ENCODE assay signal across 9 cellular contexts in genomic region chr13:106796280-106797047, GRCh38.
DNase-seq lines count a peak whose midpoint lies in the region; ATAC-seq and TF ChIP-seq lines count a peak whose summit lies in the region.
"Had no signal": no experiment of that assay in that cellular context is flagged by ENCODE, and none has a peak within 500 bp of the region (broad histone marks: within the 10 kb centered on the region; RNA-seq: fewer than 3 reads in every experiment).

No MANE protein-coding gene starts in this region.

- H3K9me3 ChIP-seq in iPS-15b (ENCODE audit: control insufficient read depth, insufficient read depth, low read length), result no peaks in the 10 kb centered on the region

- peaks cover 10% of the 10 kb centered on the region for H3K4me1 Mint-ChIP-seq in CD14-positive monocyte
- peaks cover 6% of the 10 kb centered on the region for H3K4me1 Mint-ChIP-seq in MCF 10A (ENCODE audit: insufficient read depth, unreplicated experiment)

- no peak overlapping the region for H3K9ac ChIP-seq in iPS-15b (ENCODE audit: low read depth, low read length)

- CTCF ChIA-PET in MCF 10A (lab: Yijun Ruan, JAX), result no interaction called here

- DNase-seq in CD14-positive monocyte (ENCODE audit: low spot score) (no peak), NCI-H69 (lab: John Stamatoyannopoulos, UW) (peak; percentile 86), NCI-H526 treated with DMSO at 0.1 percent for 48 hours (lab: John Stamatoyannopoulos, UW) (no peak), inferior parietal cortex (ENCODE audit: extremely low spot score) (no peak), MCF 10A (ENCODE audit: unreplicated experiment) (no peak), OCI-M2 (lab: John Stamatoyannopoulos, UW; ENCODE audit: unreplicated experiment) (no peak)

- peaks cover 0 to 7% (median 1%) of the 10 kb centered on the region in 7 donors for H3K9me3 Mint-ChIP-seq in CD14-positive monocyte
- H3K9me3 Mint-ChIP-seq in MCF 10A (ENCODE audit: unreplicated experiment), result no peaks in the 10 kb centered on the region

- intact Hi-C loops in CD14-positive monocyte (cut with micrococcal nuclease), result no loop called here
- intact Hi-C loops in MCF 10A (cut with micrococcal nuclease), result no loop called here

- ATAC-seq in GM19397 (IDR thresholded peaks at IDR 0.05; ENCODE audit: unreplicated experiment), result peak; percentile 59
- ATAC-seq: esophagus mucosa had no signal

- H3K4me3 Mint-ChIP-seq in CD14-positive monocyte (peak overlapping the region; percentile 56 to 70), MCF 10A (ENCODE audit: unreplicated experiment) (no peak overlapping the region)

- POLR2A ChIA-PET in MCF 10A (lab: Yijun Ruan, JAX), result no interaction called here

- H3K27me3 Mint-ChIP-seq in CD14-positive monocyte (ENCODE audit: low read depth in 3 of 3) (peaks cover 0 to 4% (median 0%) of the 10 kb centered on the region in 3 donors), MCF 10A (ENCODE audit: insufficient read depth, unreplicated experiment) (no peaks in the 10 kb centered on the region)

- H3K4me1 ChIP-seq in iPS-15b (ENCODE audit: control insufficient read depth, insufficient read depth, low read length), result peaks cover 12% of the 10 kb centered on the region

- H3K4me3 ChIP-seq in iPS-15b (ENCODE audit: low read depth, low read length), result peak overlapping the region; percentile 47

- H3K36me3 Mint-ChIP-seq in CD14-positive monocyte, result no peaks in the 10 kb centered on the region
- H3K36me3 Mint-ChIP-seq in MCF 10A (ENCODE audit: insufficient read depth, unreplicated experiment), result no peaks in the 10 kb centered on the region

- H3K27me3 ChIP-seq in iPS-15b (ENCODE audit: control insufficient read depth, insufficient read depth, low read length), result peaks cover 12% of the 10 kb centered on the region

- TF ChIP-seq CTCF in CD14-positive monocyte (IDR thresholded peaks at IDR 0.05) (no peak), MCF 10A (IDR thresholded peaks at IDR 0.05; ENCODE audit: unreplicated experiment) (no peak)

- H3K36me3 ChIP-seq in iPS-15b (ENCODE audit: control insufficient read depth, insufficient read depth, low read length), result no peaks in the 10 kb centered on the region

- no peak overlapping the region for H3K27ac Mint-ChIP-seq in CD14-positive monocyte
- H3K27ac Mint-ChIP-seq in MCF 10A (ENCODE audit: low read depth, unreplicated experiment), result no peak overlapping the region

- no TSS peak for BruUV-seq in MCF 10A (replicated peaks; lab: Mats Ljungman, UMichigan)
